Comparison of ENCODE assay signal across 11 cellular contexts in genomic region chr14:104181761-104182530, GRCh38.
"Had no signal": no experiment of that assay in that cellular context is flagged by ENCODE, and none has a peak within 500 bp of the region (broad histone marks: within the 10 kb centered on the region; RNA-seq: fewer than 3 reads in every experiment).

No MANE protein-coding gene starts in this region.

- H3K9me3 ChIP-seq: esophagus squamous epithelium had no signal

- ATAC-seq: right cardiac atrium had no signal

- H3K27ac ChIP-seq: esophagus squamous epithelium, VCaP had no signal

- H3K36me3 ChIP-seq: esophagus squamous epithelium had no signal

- DNase-seq: activated CD4-positive, alpha-beta memory T cell treated with anti-CD3 and anti-CD28 coated beads for 36 hours; activated effector memory CD4-positive, alpha-beta T cell treated with Interleukin-2 at 50 U/mL for 16 hours; activated naive CD4-positive, alpha-beta T cell treated with anti-CD3 and anti-CD28 coated beads, Interleukin-2, amount 50 U/mL, for 16 hours; activated T-cell treated with anti-CD3 and anti-CD28 coated beads, Interleukin-2, amount 50 U/mL, for 24 hours; caudate nucleus; esophagus squamous epithelium; small intestine; stimulated activated CD4-positive, alpha-beta T cell treated with anti-CD3 and anti-CD28 coated beads, Interleukin-4, amount 100 ng/mL, for 24 hours; stimulated activated naive CD4-positive, alpha-beta T cell treated with Interleukin-2 at 50 U/mL for 16 hours had no signal

- H3K4me3 ChIP-seq: esophagus squamous epithelium had no signal
